In the genomic region with DNA sequence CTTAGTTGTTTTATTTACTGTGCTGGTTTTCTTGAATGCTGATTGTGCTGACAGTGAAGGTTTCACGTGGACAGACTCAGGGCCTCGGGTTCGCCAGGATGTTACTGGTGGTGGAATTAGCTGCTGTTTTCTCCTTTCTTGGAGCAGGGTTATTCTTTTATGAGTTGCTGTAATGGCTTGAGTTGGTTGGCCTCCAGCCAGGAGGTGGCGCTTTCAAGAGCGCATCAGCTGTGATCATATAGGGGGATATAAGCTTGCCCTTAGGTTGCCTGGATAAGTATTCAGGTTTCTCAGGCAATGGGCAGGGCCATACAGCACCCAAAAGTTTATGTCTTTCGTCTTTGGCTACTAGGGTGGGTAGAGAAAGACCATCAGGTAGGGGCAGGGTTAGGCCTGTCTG, we compare ENCODE assay signal across 21 cellular contexts.
A peak's percentile ranks its signal among the peaks of the same experiment; 100 is the strongest.
DNase-seq lines count a peak whose midpoint lies in the region; ATAC-seq and TF ChIP-seq lines count a peak whose summit lies in the region.
"Had no signal": no experiment of that assay in that cellular context is flagged by ENCODE, and none has a peak within 500 bp of the region (broad histone marks: within the 10 kb centered on the region; RNA-seq: fewer than 3 reads in every experiment).

No MANE protein-coding gene starts in this region.

- H3K4me3 Mint-ChIP-seq in WTC11: no peak overlapping the region
- no peak overlapping the region for H3K4me3 Mint-ChIP-seq in immature natural killer cell
- H3K4me3 Mint-ChIP-seq in stimulated activated naive B cell treated with anti-CD40 and anti-IgM and Interleukin-4, amounts not matched to agents 10 μg/mL and 1 μg/mL and 100 μg/mL, for 72 hours: no peak overlapping the region
- H3K4me3 Mint-ChIP-seq: CD4-positive, alpha-beta memory T cell had no signal

- H3K27me3 ChIP-seq in BE2C (no peaks in the 10 kb centered on the region), trophoblast cell (ENCODE audit: insufficient read depth, low read length) (no peaks in the 10 kb centered on the region)

- H3K36me3 Mint-ChIP-seq in WTC11: peaks cover 35% of the 10 kb centered on the region
- H3K36me3 Mint-ChIP-seq in immature natural killer cell: no peaks in the 10 kb centered on the region
- no peaks in the 10 kb centered on the region for H3K36me3 Mint-ChIP-seq in stimulated activated naive B cell treated with anti-CD40 and anti-IgM and Interleukin-4, amounts not matched to agents 10 μg/mL and 1 μg/mL and 100 μg/mL, for 72 hours
- H3K36me3 Mint-ChIP-seq: CD4-positive, alpha-beta memory T cell had no signal

- H3K27me3 Mint-ChIP-seq in WTC11 (ENCODE audit: low read depth) (no peaks in the 10 kb centered on the region), immature natural killer cell (ENCODE audit: low read depth in 3 of 3) (peaks cover 0 to 3% (median 0%) of the 10 kb centered on the region in 3 donors)
- no peaks in the 10 kb centered on the region for H3K27me3 Mint-ChIP-seq in stimulated activated naive B cell treated with anti-CD40 and anti-IgM and Interleukin-4, amounts not matched to agents 10 μg/mL and 1 μg/mL and 100 μg/mL, for 72 hours
- H3K27me3 Mint-ChIP-seq: CD4-positive, alpha-beta memory T cell had no signal

- peak overlapping the region; percentile 12; the same call in 1 of the 2 replicates for H3K27ac Mint-ChIP-seq in WTC11
- no peak overlapping the region for H3K27ac Mint-ChIP-seq in immature natural killer cell
- H3K27ac Mint-ChIP-seq in stimulated activated naive B cell treated with anti-CD40 and anti-IgM and Interleukin-4, amounts not matched to agents 10 μg/mL and 1 μg/mL and 100 μg/mL, for 72 hours: no peak overlapping the region
- H3K27ac Mint-ChIP-seq: CD4-positive, alpha-beta memory T cell had no signal

- TF ChIP-seq CTCF in BE2C (IDR thresholded peaks at IDR 0.05; ENCODE audit: low read depth, low read length) (no peak), NB4 (IDR thresholded peaks at IDR 0.05; ENCODE audit: low read depth, low read length) (peak; percentile 15), WTC11 (IDR thresholded peaks at IDR 0.05) (no peak)

- no peak for TF ChIP-seq POLR2A in NB4 (IDR thresholded peaks at IDR 0.05; ENCODE audit: extremely low read depth, insufficient read length)

- ATAC-seq in WTC11: peak; percentile 55
- no peak for ATAC-seq in stimulated activated naive B cell treated with anti-CD40 and anti-IgM and Interleukin-4, amounts not matched to agents 10 μg/mL and 1 μg/mL and 100 μg/mL, for 72 hours (replicated peaks)
- ATAC-seq: A549 had no signal

- H3K36me3 ChIP-seq in BE2C (no peaks in the 10 kb centered on the region), trophoblast cell (ENCODE audit: control insufficient read depth in 1 of 2, insufficient read depth in 2 of 2, low read length in 2 of 2) (no peaks in the 10 kb centered on the region)

- H2BK12ac ChIP-seq in trophoblast cell (ENCODE audit: low read length): peak overlapping the region; percentile 13

- H3K4me2 ChIP-seq in trophoblast cell (ENCODE audit: low read length): no peak overlapping the region
- H3K4me2 ChIP-seq: A549 had no signal

- H2AK5ac ChIP-seq in trophoblast cell (ENCODE audit: low read length): no peak overlapping the region

- H3K9me3 Mint-ChIP-seq in WTC11: peaks cover 33% of the 10 kb centered on the region
- peaks cover 7 to 37% (median 15%) of the 10 kb centered on the region in 6 donors for H3K9me3 Mint-ChIP-seq in immature natural killer cell
- peaks cover 3 to 12% of the 10 kb centered on the region in 2 donors for H3K9me3 Mint-ChIP-seq in stimulated activated naive B cell treated with anti-CD40 and anti-IgM and Interleukin-4, amounts not matched to agents 10 μg/mL and 1 μg/mL and 100 μg/mL, for 72 hours

- H3K9ac ChIP-seq in trophoblast cell (ENCODE audit: low read length): no peak overlapping the region

- H3K14ac ChIP-seq in trophoblast cell (ENCODE audit: low read length): no peak overlapping the region

- no peaks in the 10 kb centered on the region for H3K9me3 ChIP-seq in BE2C
- H3K9me3 ChIP-seq in trophoblast cell (ENCODE audit: insufficient read depth, low read depth, low read length): no peaks in the 10 kb centered on the region
- H3K9me3 ChIP-seq: A549 had no signal

- H3K4me1 ChIP-seq in BE2C: no peaks in the 10 kb centered on the region
- H3K4me1 ChIP-seq in trophoblast cell (ENCODE audit: control insufficient read depth in 1 of 2, insufficient read depth in 2 of 2, low read length in 2 of 2): peaks cover 10 to 12% of the 10 kb centered on the region in 2 experiments
- H3K4me1 ChIP-seq: A549 had no signal

- no peak overlapping the region for H2BK5ac ChIP-seq in trophoblast cell (ENCODE audit: low read depth, low read length, poor library complexity)

- peaks cover 1% of the 10 kb centered on the region for H3K79me1 ChIP-seq in trophoblast cell (ENCODE audit: low read length)

- H3K18ac ChIP-seq in trophoblast cell (ENCODE audit: low read length): no peak overlapping the region

- POLR2A ChIA-PET in WTC11 (lab: Charles Lee): no interaction called here

- no peak overlapping the region for H3K23ac ChIP-seq in trophoblast cell (ENCODE audit: low read length)

- WGBS in trophoblast cell (ENCODE audit: extremely low coverage, insufficient coverage, insufficient read length): no CpG with 5 or more reads among the region's 6 CpGs

- peak overlapping the region; percentile 15 for H4K91ac ChIP-seq in trophoblast cell (ENCODE audit: low read depth, low read length)

- H3K4me3 ChIP-seq in BE2C (ENCODE audit: low read depth, low read length) (no peak overlapping the region), NB4 (ENCODE audit: low read depth, low read length) (no peak overlapping the region), trophoblast cell (ENCODE audit: low read depth, low read length) (no peak overlapping the region)
- H3K4me3 ChIP-seq: A549 had no signal

- no peak overlapping the region for H3K27ac ChIP-seq in trophoblast cell (ENCODE audit: low read depth, low read length)
- H3K27ac ChIP-seq: 22Rv1, A549 had no signal

- H2AFZ ChIP-seq in trophoblast cell (ENCODE audit: insufficient read depth, low read length, poor library complexity): no peak overlapping the region

- DNase-seq in BE2C (peak; percentile 12), NB4 (ENCODE audit: low read depth) (no peak), WTC11 (ENCODE audit: low spot score) (no peak), trophoblast cell (no peak), immature natural killer cell (no peak)
- DNase-seq in stimulated activated naive B cell treated with anti-CD40 and anti-IgM and Interleukin-4, amounts not matched to agents 10 μg/mL and 1 μg/mL and 100 μg/mL, for 72 hours: no peak
- DNase-seq in effector CD4-positive, alpha-beta T cell: no peak
- DNase-seq: ACHN; AML-193; C1 segment of cervical spinal cord; Calu3; CD4-positive, alpha-beta memory T cell; COR-L47; DMS53; DMS79 treated with DMSO at 0.1 percent for 48 hours; GF-D8; GOT3; H7; HCEC 1CT had no signal

- H3K4ac ChIP-seq in trophoblast cell (ENCODE audit: low read depth, low read length): no peak overlapping the region

- H4K8ac ChIP-seq in trophoblast cell (ENCODE audit: low read depth, low read length): no peak overlapping the region

- CTCF ChIA-PET in WTC11 (lab: Charles Lee): no interaction called here

- H3K4me1 Mint-ChIP-seq in WTC11 (peaks cover 32% of the 10 kb centered on the region), immature natural killer cell (no peaks in the 10 kb centered on the region)
- H3K4me1 Mint-ChIP-seq in stimulated activated naive B cell treated with anti-CD40 and anti-IgM and Interleukin-4, amounts not matched to agents 10 μg/mL and 1 μg/mL and 100 μg/mL, for 72 hours: no peaks in the 10 kb centered on the region
- H3K4me1 Mint-ChIP-seq: CD4-positive, alpha-beta memory T cell had no signal

- H4K12ac ChIP-seq in trophoblast cell (ENCODE audit: low read depth, low read length): no peak overlapping the region

- H3K79me2 ChIP-seq in trophoblast cell (ENCODE audit: control insufficient read depth, insufficient read depth, low read length, poor library complexity): no peaks in the 10 kb centered on the region

- no peak overlapping the region for H2BK120ac ChIP-seq in trophoblast cell (ENCODE audit: insufficient read depth, low read length, poor library complexity)

TF ChIP-seq in WTC11, 78 proteins besides CTCF, POLR2A, EP300 and RAD21 (continues in another document):
- TF ChIP-seq ZNF423 (CRISPR knock-in tag; IDR thresholded peaks at IDR 0.05) (no peak), NFE2L1 (CRISPR knock-in tag; IDR thresholded peaks at IDR 0.05) (no peak), NR3C1 (CRISPR knock-in tag; conservative IDR thresholded peaks at IDR 0.05; ENCODE audit: low read depth) (no peak), KAT7 (CRISPR knock-in tag; IDR thresholded peaks at IDR 0.05; ENCODE audit: borderline replicate concordance) (no peak), ELF4 (CRISPR knock-in tag; IDR thresholded peaks at IDR 0.05; ENCODE audit: low read depth) (no peak), ZNF416 (CRISPR knock-in tag; IDR thresholded peaks at IDR 0.05) (no peak)
- TF ChIP-seq, protein P1, sequence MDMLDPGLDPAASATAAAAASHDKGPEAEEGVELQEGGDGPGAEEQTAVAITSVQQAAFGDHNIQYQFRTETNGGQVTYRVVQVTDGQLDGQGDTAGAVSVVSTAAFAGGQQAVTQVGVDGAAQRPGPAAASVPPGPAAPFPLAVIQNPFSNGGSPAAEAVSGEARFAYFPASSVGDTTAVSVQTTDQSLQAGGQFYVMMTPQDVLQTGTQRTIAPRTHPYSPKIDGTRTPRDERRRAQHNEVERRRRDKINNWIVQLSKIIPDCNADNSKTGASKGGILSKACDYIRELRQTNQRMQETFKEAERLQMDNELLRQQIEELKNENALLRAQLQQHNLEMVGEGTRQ (CRISPR knock-in tag; IDR thresholded peaks at IDR 0.05): no peak
- TF ChIP-seq, protein P2, sequence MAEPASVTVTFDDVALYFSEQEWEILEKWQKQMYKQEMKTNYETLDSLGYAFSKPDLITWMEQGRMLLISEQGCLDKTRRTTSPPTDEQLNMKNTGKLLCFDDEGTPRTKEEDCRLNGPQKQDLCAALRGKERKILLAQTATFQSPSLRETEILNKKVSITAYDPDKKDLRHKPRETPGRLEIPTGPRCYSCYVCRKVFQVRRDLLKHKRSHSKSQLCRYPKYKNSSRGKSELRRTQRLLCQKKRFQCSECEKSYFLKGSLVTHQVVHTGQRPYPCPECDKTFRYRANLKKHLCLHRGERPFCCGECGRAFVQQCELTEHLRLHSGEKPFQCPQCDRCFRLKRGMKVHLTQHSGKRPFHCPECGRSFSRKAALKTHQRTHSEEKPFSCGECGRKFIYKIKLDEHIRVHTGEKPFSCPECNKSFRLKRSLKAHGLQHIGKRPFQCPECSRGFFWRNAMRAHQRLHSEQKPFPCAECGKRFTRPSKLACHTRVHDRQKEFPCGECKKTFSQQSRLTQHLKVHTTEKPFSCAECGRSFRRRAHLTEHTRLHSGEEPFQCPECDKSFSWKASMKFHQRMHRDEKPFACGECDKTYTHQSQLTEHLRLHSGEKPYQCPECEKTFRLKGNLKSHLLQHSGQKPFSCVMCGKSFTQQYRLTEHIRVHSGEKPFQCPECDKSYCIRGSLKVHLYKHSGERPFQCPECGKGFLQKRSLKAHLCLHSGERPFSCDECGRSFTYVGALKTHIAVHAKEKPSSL (CRISPR knock-in tag; conservative IDR thresholded peaks at IDR 0.05): no peak
